In genomic region chr2:172921538-172922236, GRCh38 we compare ENCODE assay signal across 13 cellular contexts.
DNase-seq lines count a peak whose midpoint lies in the region; ATAC-seq, FAIRE-seq and TF ChIP-seq lines count a peak whose summit lies in the region.
"Had no signal": no experiment of that assay in that cellular context is flagged by ENCODE, and none has a peak within 500 bp of the region (broad histone marks: within the 10 kb centered on the region; RNA-seq: fewer than 3 reads in every experiment).

No MANE protein-coding gene starts in this region.

- DNase-seq in A549 (ENCODE audit: low read depth in 1 of 2, low spot score in 1 of 2) (peak in 1 of 2 experiments; percentile 12), cardiac fibroblast (ENCODE audit: low read depth in 2 of 2) (peak; percentile 50 to 75), iris pigment epithelial cell (ENCODE audit: low read depth) (peak; percentile 74), NCI-H1694 treated with DMSO at 0.1 percent for 48 hours (lab: John Stamatoyannopoulos, UW) (no peak), NCI-H526 treated with DMSO at 0.1 percent for 48 hours (lab: John Stamatoyannopoulos, UW) (no peak)
- DNase-seq: DMS 273 treated with DMSO at 0.1 percent for 48 hours, SW 1271, uterus had no signal

- H3K36me3 ChIP-seq in HUES48 (ENCODE audit: control insufficient read depth, insufficient read depth, low read length): no peaks in the 10 kb centered on the region
- H3K36me3 ChIP-seq: uterus had no signal

- no peaks in the 10 kb centered on the region for H3K9me3 ChIP-seq in A549
- H3K9me3 ChIP-seq in HUES48 (ENCODE audit: control insufficient read depth, insufficient read depth, low read length): no peaks in the 10 kb centered on the region
- H3K9me3 ChIP-seq: uterus had no signal

- no peak for TF ChIP-seq RAD21 in A549 (conservative IDR thresholded peaks at IDR 0.05 in 1 of 2, IDR thresholded peaks at IDR 0.05 in 1 of 2)

- ATAC-seq in A549 (peak; percentile 43 to 81; a peak in 4 of 6 replicates), HG03159 (IDR thresholded peaks at IDR 0.05; ENCODE audit: unreplicated experiment) (no peak), GM21447 (IDR thresholded peaks at IDR 0.05; ENCODE audit: unreplicated experiment) (no peak)
- ATAC-seq: activated CD4-positive, CD25-positive, alpha-beta regulatory T cell treated with anti-CD3 and anti-CD28 coated beads, Interleukin-2, amount 50 U/mL, for 24 hours; stimulated activated memory B cell treated with anti-CD40 and anti-IgM and Interleukin-4, amounts not matched to agents 10 μg/mL and 1 μg/mL and 100 μg/mL, for 72 hours had no signal

- no peak for TF ChIP-seq POLR2A in A549 (IDR thresholded peaks at IDR 0.05; ENCODE audit: low read length)

- H3K27me3 ChIP-seq in HUES48 (ENCODE audit: control insufficient read depth, insufficient read depth, low read length): no peaks in the 10 kb centered on the region
- H3K27me3 ChIP-seq: uterus had no signal

- H3K4me3 ChIP-seq in A549 (no peak overlapping the region), HUES48 (ENCODE audit: low read depth, low read length) (no peak overlapping the region), cardiac fibroblast (replicated peaks in 1 of 2; ENCODE audit: low read depth in 2 of 2, low read length in 2 of 2) (no peak overlapping the region)
- H3K4me3 ChIP-seq: uterus had no signal

- CTCF ChIA-PET in A549 (lab: Yijun Ruan, JAX): interaction anchor here (1.3 to 6.9 kb wide), 2 partner anchors 10 to 115 kb away, joined by 6 to 46 read pairs; no protein-coding TSS in a partner anchor

- FAIRE-seq in A549 (lab: Jason Lieb, UNC): no peak

- H3K4me2 ChIP-seq in A549: peak overlapping the region; percentile 62

- POLR2A ChIA-PET in A549 (lab: Yijun Ruan, JAX): interaction anchor here (0.7 kb wide), 1 partner anchor 341 kb away, joined by 5 read pairs; no protein-coding TSS in a partner anchor

- H3K9ac ChIP-seq in HUES48 (ENCODE audit: low read depth, low read length): no peak overlapping the region

- TF ChIP-seq CTCF in A549 (IDR thresholded peaks at IDR 0.05): no peak
- TF ChIP-seq CTCF in cardiac fibroblast (IDR thresholded peaks at IDR 0.05; ENCODE audit: low read depth, low read length): no peak

- 48% methylated on average over 6 of the region's 6 CpGs for WGBS in A549 (ENCODE audit: missing lambda C conversion rate)

- H3K27ac ChIP-seq in A549 (no peak overlapping the region), HUES48 (ENCODE audit: low read depth, low read length) (peak overlapping the region; percentile 39)
- H3K27ac ChIP-seq: uterus had no signal

- no peak for TF ChIP-seq EP300 in A549 (IDR thresholded peaks at IDR 0.05)

- H3K4me1 ChIP-seq in A549 (peaks cover 12% of the 10 kb centered on the region), HUES48 (ENCODE audit: control insufficient read depth, insufficient read depth, low read length) (peaks cover 4% of the 10 kb centered on the region; the same call in 1 of the 2 replicates)
- H3K4me1 ChIP-seq: uterus had no signal

TF ChIP-seq in A549, 52 proteins besides CTCF, POLR2A, EP300 and RAD21:
- TF ChIP-seq FOSL2 (IDR thresholded peaks at IDR 0.05) (no peak), FOSL2 (CRISPR knock-in tag; IDR thresholded peaks at IDR 0.05) (peak; percentile 53), ZFP36 (IDR thresholded peaks at IDR 0.05; ENCODE audit: borderline replicate concordance, partially characterized antibody) (no peak)

Comparison
In these comparisons a context has a peak if more than half of its experiments do, and no peak if none do; other contexts are left out.
1. ATAC-seq: peak in A549 (2 of 2); none in HG03159 (single experiment) and GM21447 (single experiment).
2. DNase-seq: peak in cardiac fibroblast (2 of 2) and iris pigment epithelial cell (single experiment); none in NCI-H1694 treated with DMSO at 0.1 percent for 48 hours (single experiment) and NCI-H526 treated with DMSO at 0.1 percent for 48 hours (single experiment).